ENCODE assay signal across 9 cellular contexts in genomic region chr7:139734395-139734794, GRCh38. TPM values are rescaled to one million over a fixed set of nuclear protein-coding genes. Genes with fewer than 3 reads are reported as not detected.
A peak's percentile ranks its signal among the peaks of the same experiment; 100 is the strongest.
DNase-seq lines count a peak whose midpoint lies in the region; ATAC-seq and TF ChIP-seq lines count a peak whose summit lies in the region.
"Had no signal": no experiment of that assay in that cellular context is flagged by ENCODE, and none has a peak within 500 bp of the region (broad histone marks: within the 10 kb centered on the region; RNA-seq: fewer than 3 reads in every experiment).

No MANE protein-coding gene starts in this region.

- H3K27me3 ChIP-seq in left lung, result no peaks in the 10 kb centered on the region

- intact Hi-C loops in left lung (cut with DNase I), result no loop called here

- H3K4me3 ChIP-seq in left lung, result no peak overlapping the region

- H3K27ac ChIP-seq in left lung (peak overlapping the region; percentile 14 to 20), temporal lobe (ENCODE audit: low read depth, low read length) (peak overlapping the region; percentile 78)

- H3K9me3 ChIP-seq in left lung, result peaks cover 0 to 3% of the 10 kb centered on the region in 2 donors

- ATAC-seq in left lung, result no peak
- ATAC-seq in HG03460 (IDR thresholded peaks at IDR 0.05; ENCODE audit: unreplicated experiment), result no peak
- no peak for ATAC-seq in stimulated activated naive CD8-positive, alpha-beta T cell treated with anti-CD3 and anti-CD28 coated beads, Interleukin-15, Interleukin-2, amounts not matched to agents 100 U/mL and 50 U/mL, for 24 hours

- H3K4me1 ChIP-seq in left lung, result peaks cover 21 to 94% of the 10 kb centered on the region in 2 donors

- TF ChIP-seq CTCF in left lung (IDR thresholded peaks at IDR 0.05) (no peak), GM13976 (IDR thresholded peaks at IDR 0.05; ENCODE audit: borderline replicate concordance, control extremely low read depth, extremely low read depth, insufficient read depth, missing control alignments) (no peak)

- peak; percentile 65 for DNase-seq in M059J (ENCODE audit: low read depth)
- DNase-seq in dedifferentiated amniotic fluid mesenchymal stem cell (ENCODE audit: extremely low spot score), result peak; percentile 34
- no peak for DNase-seq in left lung
- DNase-seq in GM13976 (ENCODE audit: low spot score), result no peak
- no peak for DNase-seq in stimulated activated naive CD8-positive, alpha-beta T cell treated with anti-CD3 and anti-CD28 coated beads, Interleukin-15, Interleukin-2, amounts not matched to agents 100 U/mL and 50 U/mL, for 24 hours
- DNase-seq in DMS79 (lab: John Stamatoyannopoulos, UW), result no peak
- DNase-seq: activated effector memory CD4-positive, alpha-beta T cell treated with Interleukin-2 at 50 U/mL for 16 hours had no signal

- H3K36me3 ChIP-seq in left lung, result no peaks in the 10 kb centered on the region

- in situ Hi-C loops in GM13976 (cut with MboI; ENCODE audit: low sequenced_read_pairs, unreplicated experiment), result no loop called here

RNA-seq across cellular contexts. Expression of gene HIPK2, which starts 43.4 kb away (rescaled TPM):
- total RNA-seq in M059J (2014; rRNA removed; shearing (Covaris generic)), result 12.1 and 18.3 TPM in 2 replicates
- total RNA-seq in left lung (10 to 100 TPM; 42.8 to 61.8 TPM), temporal lobe (20.4 TPM)

Comparison
In these comparisons a context has a peak if more than half of its experiments do, and no peak if none do; other contexts are left out.
1. DNase-seq: peak in M059J (single experiment) and dedifferentiated amniotic fluid mesenchymal stem cell (single experiment); none in left lung (0 of 2), GM13976 (single experiment), stimulated activated naive CD8-positive, alpha-beta T cell treated with anti-CD3 and anti-CD28 coated beads, Interleukin-15, Interleukin-2, amounts not matched to agents 100 U/mL and 50 U/mL, for 24 hours (single experiment) and DMS79 (single experiment).